ENCODE assay signal across 7 cellular contexts in genomic region chr7:108135446-108136190, GRCh38. TPM values are rescaled to one million over a fixed set of nuclear protein-coding genes. Genes with fewer than 3 reads are reported as not detected.
A peak's percentile ranks its signal among the peaks of the same experiment; 100 is the strongest.
DNase-seq lines count a peak whose midpoint lies in the region; ATAC-seq lines count a peak whose summit lies in the region.

No MANE protein-coding gene starts in this region.

- H3K27ac Mint-ChIP-seq in naive thymus-derived CD8-positive, alpha-beta T cell, result peak overlapping the region; percentile 58 to 86 (median 78)

- DNase-seq in NAMALWA (ENCODE audit: low spot score) (peak; percentile 23), NCI-H1105 (lab: John Stamatoyannopoulos, UW) (no peak), amniotic stem cell (lab: John Stamatoyannopoulos, UW) (no peak), right cardiac atrium (no peak)
- DNase-seq in naive thymus-derived CD8-positive, alpha-beta T cell, result peak in 3 of 10 donors; percentile 12 to 31 (median 29)

- WGBS in right cardiac atrium, result 86% methylated on average over 7 of the region's 7 CpGs

- peaks cover 0 to 10% (median 0%) of the 10 kb centered on the region in 9 donors for H3K9me3 Mint-ChIP-seq in naive thymus-derived CD8-positive, alpha-beta T cell

- H3K27ac ChIP-seq in right cardiac atrium (ENCODE audit: low read length), result no peak overlapping the region

- POLR2A ChIA-PET in naive thymus-derived CD8-positive, alpha-beta T cell (lab: Charles Lee), result no interaction called here

- H3K27me3 ChIP-seq in right cardiac atrium (ENCODE audit: control insufficient read depth, insufficient read depth), result no peaks in the 10 kb centered on the region

- no peak overlapping the region for H3K4me3 ChIP-seq in right cardiac atrium (ENCODE audit: low read length)

- H3K4me1 Mint-ChIP-seq in naive thymus-derived CD8-positive, alpha-beta T cell, result peaks cover 12 to 19% (median 15%) of the 10 kb centered on the region in 4 donors

- intact Hi-C loops in right cardiac atrium (cut with DNase I), result no loop called here

- peaks cover 0 to 2% (median 0%) of the 10 kb centered on the region in 3 donors for H3K36me3 Mint-ChIP-seq in naive thymus-derived CD8-positive, alpha-beta T cell

- H3K4me3 Mint-ChIP-seq in naive thymus-derived CD8-positive, alpha-beta T cell, result peak overlapping the region in 9 of 10 donors; percentile 8 to 43 (median 30)

- ATAC-seq in GM18873 (IDR thresholded peaks at IDR 0.05; ENCODE audit: low FRiP score, unreplicated experiment) (peak; percentile 95), HG02610 (IDR thresholded peaks at IDR 0.05; ENCODE audit: unreplicated experiment) (peak; percentile 97), right cardiac atrium (no peak)
- peak; percentile 72 to 79 for ATAC-seq in naive thymus-derived CD8-positive, alpha-beta T cell

- H3K4me1 ChIP-seq in right cardiac atrium (ENCODE audit: control insufficient read depth, insufficient read depth, low read length), result no peaks in the 10 kb centered on the region

- H3K9me3 ChIP-seq in right cardiac atrium (ENCODE audit: control insufficient read depth, low read length), result no peaks in the 10 kb centered on the region

- peaks cover 0 to 5% (median 1%) of the 10 kb centered on the region in 5 donors for H3K27me3 Mint-ChIP-seq in naive thymus-derived CD8-positive, alpha-beta T cell

RNA-seq across cellular contexts. Expression of gene LAMB4, which starts 5.5 kb away (rescaled TPM):
- total RNA-seq in naive thymus-derived CD8-positive, alpha-beta T cell, result 1 to 10 TPM in 1 of 2 experiments, under 1 TPM in 1; 0.27 to 1.4 TPM
- polyA plus RNA-seq in naive thymus-derived CD8-positive, alpha-beta T cell, result not detected
- total RNA-seq in right cardiac atrium, result under 1 TPM in 1 of 4 donors, not detected in 3; 0.17 TPM
- 0.20 TPM for polyA plus RNA-seq in right cardiac atrium

Comparison
In these comparisons a context has a peak if more than half of its experiments do, and no peak if none do; other contexts are left out.
1. ATAC-seq: peak in GM18873 (single experiment), HG02610 (single experiment) and naive thymus-derived CD8-positive, alpha-beta T cell (2 of 2); none in right cardiac atrium (0 of 2).